ENCODE assay signal across 8 cellular contexts in the genomic region with DNA sequence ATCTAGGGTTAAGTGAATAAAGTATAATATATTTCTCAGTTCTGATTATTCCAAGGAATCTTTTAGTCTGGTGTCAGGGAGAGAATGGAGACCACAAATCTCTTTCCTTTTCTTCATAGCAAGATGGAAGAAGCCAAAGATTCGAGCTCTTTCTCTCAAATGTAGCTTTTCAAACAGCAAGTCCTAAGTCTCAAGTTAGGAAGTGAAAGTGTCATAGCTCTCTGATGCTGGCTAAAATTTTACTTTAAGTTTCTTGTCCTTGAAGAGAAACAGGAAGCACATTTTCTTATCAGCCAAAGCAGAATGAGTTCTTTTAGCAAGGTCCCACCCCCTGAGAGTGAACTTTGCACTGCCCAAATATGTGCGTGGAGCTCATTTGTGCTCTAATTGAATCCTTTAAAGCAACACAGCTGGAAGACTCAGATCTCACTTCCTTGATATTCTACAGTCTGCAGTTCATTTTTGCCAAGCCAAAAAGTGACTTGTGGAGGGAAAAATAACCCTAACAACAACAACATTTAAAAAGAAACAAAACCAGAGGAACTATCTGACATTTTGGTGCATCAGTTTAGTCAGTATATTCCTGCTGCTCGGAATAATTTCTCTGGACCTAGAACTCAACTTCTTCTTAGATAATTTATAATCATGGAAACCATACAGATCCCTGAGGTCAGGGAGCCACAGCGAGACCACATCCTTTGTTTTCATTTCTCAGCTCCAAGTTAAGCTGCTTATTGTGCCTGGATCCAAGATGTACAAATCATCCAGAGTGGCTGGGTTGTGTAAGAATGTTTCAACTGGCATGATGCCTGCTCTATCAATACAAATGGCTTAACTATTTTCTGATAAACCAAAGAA.
DNase-seq lines count a peak whose midpoint lies in the region; ATAC-seq and TF ChIP-seq lines count a peak whose summit lies in the region.

No MANE protein-coding gene starts in this region.

- peaks cover 13% of the 10 kb centered on the region for H3K4me1 Mint-ChIP-seq in activated T-cell treated with anti-CD3 and anti-CD28 coated beads, Interleukin-2, amount 50 U/mL, for 24 hours (ENCODE audit: low read depth)
- H3K4me1 Mint-ChIP-seq in dendritic cell treated with granulocyte-macrophage colony-stimulating factor and Interleukin-4, amounts not matched to agents 40 ng/mL and 50 ng/mL, for 4 days (ENCODE audit: low read depth) = peaks cover 6% of the 10 kb centered on the region
- peaks cover 17% of the 10 kb centered on the region for H3K4me1 Mint-ChIP-seq in mesothelial cell of epicardium

- no peaks in the 10 kb centered on the region for H3K9me3 ChIP-seq in BE2C

- H3K4me3 ChIP-seq in NB4 (ENCODE audit: low read depth, low read length) (no peak overlapping the region), BE2C (ENCODE audit: low read depth, low read length) (no peak overlapping the region)

- no peaks in the 10 kb centered on the region for H3K36me3 ChIP-seq in BE2C

- no peak for DNase-seq in activated T-cell treated with anti-CD3 and anti-CD28 coated beads, Interleukin-2, amount 50 U/mL, for 24 hours
- DNase-seq in activated T-cell treated with anti-CD3 and anti-CD28 coated beads, Interleukin-2, amount 50 U/mL, for 48 hours = no peak
- DNase-seq in NB4 (ENCODE audit: low read depth) = peak; percentile 89
- DNase-seq in mesothelial cell of epicardium (ENCODE audit: low spot score in 2 of 2, unreplicated experiment in 2 of 2) = no peak
- DNase-seq in BE2C = no peak
- DNase-seq in mesenteric fat pad (ENCODE audit: low spot score) = no peak

- no peaks in the 10 kb centered on the region for H3K36me3 Mint-ChIP-seq in activated T-cell treated with anti-CD3 and anti-CD28 coated beads, Interleukin-2, amount 50 U/mL, for 24 hours (ENCODE audit: low read depth)
- no peaks in the 10 kb centered on the region for H3K36me3 Mint-ChIP-seq in dendritic cell treated with granulocyte-macrophage colony-stimulating factor and Interleukin-4, amounts not matched to agents 40 ng/mL and 50 ng/mL, for 4 days (ENCODE audit: low read depth)
- H3K36me3 Mint-ChIP-seq in mesothelial cell of epicardium = no peaks in the 10 kb centered on the region

- H3K27me3 ChIP-seq in BE2C = no peaks in the 10 kb centered on the region

- no peaks in the 10 kb centered on the region for H3K9me3 Mint-ChIP-seq in activated T-cell treated with anti-CD3 and anti-CD28 coated beads, Interleukin-2, amount 50 U/mL, for 24 hours
- peaks cover 8% of the 10 kb centered on the region for H3K9me3 Mint-ChIP-seq in dendritic cell treated with granulocyte-macrophage colony-stimulating factor and Interleukin-4, amounts not matched to agents 40 ng/mL and 50 ng/mL, for 4 days
- no peaks in the 10 kb centered on the region for H3K9me3 Mint-ChIP-seq in mesothelial cell of epicardium

- TF ChIP-seq CTCF in NB4 (IDR thresholded peaks at IDR 0.05; ENCODE audit: low read depth, low read length) = no peak
- TF ChIP-seq CTCF in mesothelial cell of epicardium (IDR thresholded peaks at IDR 0.05; ENCODE audit: unreplicated experiment) = no peak
- TF ChIP-seq CTCF in BE2C (IDR thresholded peaks at IDR 0.05; ENCODE audit: low read depth, low read length) = no peak

- peak; percentile 99 for ATAC-seq in HG02840 (IDR thresholded peaks at IDR 0.05; ENCODE audit: low FRiP score, unreplicated experiment)

- no peak for TF ChIP-seq POLR2A in NB4 (IDR thresholded peaks at IDR 0.05; ENCODE audit: extremely low read depth, insufficient read length)

- H3K27me3 Mint-ChIP-seq in activated T-cell treated with anti-CD3 and anti-CD28 coated beads, Interleukin-2, amount 50 U/mL, for 24 hours = no peaks in the 10 kb centered on the region
- no peaks in the 10 kb centered on the region for H3K27me3 Mint-ChIP-seq in dendritic cell treated with granulocyte-macrophage colony-stimulating factor and Interleukin-4, amounts not matched to agents 40 ng/mL and 50 ng/mL, for 4 days
- no peaks in the 10 kb centered on the region for H3K27me3 Mint-ChIP-seq in mesothelial cell of epicardium (ENCODE audit: low read depth)

- H3K27ac Mint-ChIP-seq in activated T-cell treated with anti-CD3 and anti-CD28 coated beads, Interleukin-2, amount 50 U/mL, for 24 hours = peak overlapping the region; percentile 71
- peak overlapping the region; percentile 63 for H3K27ac Mint-ChIP-seq in dendritic cell treated with granulocyte-macrophage colony-stimulating factor and Interleukin-4, amounts not matched to agents 40 ng/mL and 50 ng/mL, for 4 days
- peak overlapping the region; percentile 94 for H3K27ac Mint-ChIP-seq in mesothelial cell of epicardium

- H3K4me3 Mint-ChIP-seq in activated T-cell treated with anti-CD3 and anti-CD28 coated beads, Interleukin-2, amount 50 U/mL, for 24 hours = no peak overlapping the region
- peak overlapping the region; percentile 18 for H3K4me3 Mint-ChIP-seq in dendritic cell treated with granulocyte-macrophage colony-stimulating factor and Interleukin-4, amounts not matched to agents 40 ng/mL and 50 ng/mL, for 4 days
- H3K4me3 Mint-ChIP-seq in mesothelial cell of epicardium = peak overlapping the region; percentile 22

- intact Hi-C loops in dendritic cell treated with granulocyte-macrophage colony-stimulating factor and Interleukin-4, amounts not matched to agents 40 ng/mL and 50 ng/mL, for 4 days (cut with micrococcal nuclease) = no loop called here

- H3K4me1 ChIP-seq in BE2C = no peaks in the 10 kb centered on the region
